15 cellular contexts compared by ENCODE assay signal in genomic region chr16:58028541-58029070, GRCh38. TPM values are rescaled to one million over a fixed set of nuclear protein-coding genes. Genes with fewer than 3 reads are reported as not detected.
A peak's percentile ranks its signal among the peaks of the same experiment; 100 is the strongest.
DNase-seq lines count a peak whose midpoint lies in the region; ATAC-seq, FAIRE-seq and TF ChIP-seq lines count a peak whose summit lies in the region.
"Had no signal": no experiment of that assay in that cellular context is flagged by ENCODE, and none has a peak within 500 bp of the region (broad histone marks: within the 10 kb centered on the region; RNA-seq: fewer than 3 reads in every experiment).

No MANE protein-coding gene starts in this region.

- POLR2A ChIA-PET in WTC11 (lab: Charles Lee) (interaction anchor here (3.1 kb wide), 1 partner anchor 100 kb away, joined by 29 read pairs; the partner anchor contains the start of gene CFAP20), HepG2 (lab: Yijun Ruan, JAX) (interaction anchor here (1.6 kb wide), 1 partner anchor 28 kb away, joined by 4 read pairs; the partner anchor contains the start of genes USB1 and ZNF319)

- no peak for FAIRE-seq in HepG2 (lab: Jason Lieb, UNC)
- FAIRE-seq: colon had no signal

- peaks cover 6% of the 10 kb centered on the region; the same call in 1 of the 2 replicates for H3K36me3 Mint-ChIP-seq in WTC11

- no peak overlapping the region for H3K9ac ChIP-seq in HepG2 (ENCODE audit: insufficient read depth, low read depth, low read length)

- peak overlapping the region; percentile 69 for H3K4me3 Mint-ChIP-seq in WTC11
- H3K4me3 Mint-ChIP-seq: activated T-cell treated with anti-CD3 and anti-CD28 coated beads, Interleukin-2, amount 50 U/mL, for 24 hours; stimulated activated naive CD8-positive, alpha-beta T cell treated with anti-CD3 and anti-CD28 coated beads, Interleukin-15, Interleukin-2, amounts not matched to agents 100 ng/mL and 50 ng/mL, for 24 hours had no signal

- TF ChIP-seq POLR2A in HepG2 (IDR thresholded peaks at IDR 0.05; ENCODE audit: insufficient read depth in 1 of 2, low read depth in 2 of 2, low read length in 2 of 2) (no peak), gastroesophageal sphincter (IDR thresholded peaks at IDR 0.05) (no peak)

- TF ChIP-seq EP300 in HepG2 (IDR thresholded peaks at IDR 0.05; ENCODE audit: low read depth in 2 of 2, low read length in 2 of 2) (no peak), HepG2 (CRISPR knock-in tag; IDR thresholded peaks at IDR 0.05; ENCODE audit: borderline replicate concordance) (no peak), gastroesophageal sphincter (IDR thresholded peaks at IDR 0.05) (no peak)

- H4K20me1 ChIP-seq in HepG2 (ENCODE audit: insufficient read depth, low read length): peaks cover 34% of the 10 kb centered on the region; the same call in 1 of the 2 replicates

- in situ Hi-C loops in HepG2 (cut with HindIII; ENCODE audit: extremely low pct_ligation_motif_present, low pct_unique_long_range_greater_than_20kb): no loop called here

- ATAC-seq in Right ventricle myocardium superior (ENCODE audit: poor library complexity) (no peak), WTC11 (no peak), HepG2 (no peak), upper lobe of right lung (no peak), gastroesophageal sphincter (no peak), HG03095 (IDR thresholded peaks at IDR 0.05; ENCODE audit: unreplicated experiment) (no peak)

- H3K27ac Mint-ChIP-seq in WTC11: peak overlapping the region; percentile 4; the same call in 1 of the 2 replicates
- H3K27ac Mint-ChIP-seq: activated T-cell treated with anti-CD3 and anti-CD28 coated beads, Interleukin-2, amount 50 U/mL, for 24 hours; stimulated activated naive CD8-positive, alpha-beta T cell treated with anti-CD3 and anti-CD28 coated beads, Interleukin-15, Interleukin-2, amounts not matched to agents 100 ng/mL and 50 ng/mL, for 24 hours had no signal

- H3K4me3 ChIP-seq in cardiac muscle cell (peak overlapping the region; percentile 84), HepG2 (replicated peaks in 1 of 3; ENCODE audit: insufficient read depth in 1 of 3, low read depth in 2 of 3, low read length in 3 of 3) (no peak overlapping the region), upper lobe of right lung (no peak overlapping the region), gastroesophageal sphincter (no peak overlapping the region)

- intact Hi-C loops in Right ventricle myocardium superior (cut with DNase I): no loop called here
- intact Hi-C loops in HepG2 (cut with micrococcal nuclease; ENCODE audit: unreplicated experiment): loop anchor here (10.0 kb wide), 2 partner anchors 166 to 276 kb away; partner anchors contain the start of gene CSNK2A2
- intact Hi-C loops in upper lobe of right lung (cut with DNase I): no loop called here

- H3K27ac ChIP-seq in cardiac muscle cell: peak overlapping the region; percentile 93
- H3K27ac ChIP-seq in HepG2 (ENCODE audit: extremely low read length, insufficient read depth, low read length): no peak overlapping the region
- no peak overlapping the region for H3K27ac ChIP-seq in upper lobe of right lung
- H3K27ac ChIP-seq in gastroesophageal sphincter: peak overlapping the region in 1 of 4 donors; percentile 83

- no peaks in the 10 kb centered on the region for H3K36me3 ChIP-seq in cardiac muscle cell
- H3K36me3 ChIP-seq in HepG2 (replicated peaks in 1 of 2; ENCODE audit: control insufficient read depth in 1 of 2, insufficient read depth in 2 of 2, low read length in 2 of 2): peaks cover 3 to 6% of the 10 kb centered on the region in 2 experiments; a peak in 2 of 5 replicates
- no peaks in the 10 kb centered on the region for H3K36me3 ChIP-seq in upper lobe of right lung
- H3K36me3 ChIP-seq in gastroesophageal sphincter: no peaks in the 10 kb centered on the region
- H3K36me3 ChIP-seq: esophagus muscularis mucosa had no signal

- peaks cover 10% of the 10 kb centered on the region for H3K27me3 Mint-ChIP-seq in WTC11 (ENCODE audit: low read depth)

- no TSS peak for BruUV-seq in HepG2 (replicated peaks; lab: Mats Ljungman, UMichigan)

- WGBS in HepG2 (ENCODE audit: low lambda C conversion rate): 93% methylated on average over 5 of the region's 6 CpGs
- WGBS in gastroesophageal sphincter (ENCODE audit: low coverage in 1 of 2), 2 donors: 48 to 80% methylated on average over 2 to 3 of the region's 6 CpGs

- H3K4me1 ChIP-seq in cardiac muscle cell (ENCODE audit: low read depth) (peaks cover 65% of the 10 kb centered on the region), HepG2 (ENCODE audit: insufficient read depth, low read length) (peaks cover 60% of the 10 kb centered on the region), upper lobe of right lung (peaks cover 66% of the 10 kb centered on the region), gastroesophageal sphincter (peaks cover 0 to 92% (median 29%) of the 10 kb centered on the region in 3 donors)

- peaks cover 35% of the 10 kb centered on the region for H3K79me2 ChIP-seq in HepG2 (ENCODE audit: insufficient read depth, low read length)

- H3K27me3 ChIP-seq in cardiac muscle cell: no peaks in the 10 kb centered on the region
- no peaks in the 10 kb centered on the region for H3K27me3 ChIP-seq in HepG2 (ENCODE audit: control insufficient read depth in 1 of 2, insufficient read depth in 2 of 2, low read length in 2 of 2)
- no peaks in the 10 kb centered on the region for H3K27me3 ChIP-seq in upper lobe of right lung
- H3K27me3 ChIP-seq in gastroesophageal sphincter: no peaks in the 10 kb centered on the region
- H3K27me3 ChIP-seq: esophagus muscularis mucosa had no signal

- DNase-seq in cardiac muscle cell (ENCODE audit: low read depth in 1 of 2, low spot score in 1 of 2) (no peak), Right ventricle myocardium superior (no peak), WTC11 (ENCODE audit: low spot score) (no peak), HepG2 (ENCODE audit: low spot score) (no peak), upper lobe of right lung (peak; percentile 56), NCI-H226 (no peak)
- DNase-seq: activated CD4-positive, CD25-positive, alpha-beta regulatory T cell; activated T-cell treated with anti-CD3 and anti-CD28 coated beads, Interleukin-2, amount 50 U/mL, for 24 hours; hippocampal formation had no signal

- no peaks in the 10 kb centered on the region for H3K9me3 Mint-ChIP-seq in WTC11
- H3K9me3 Mint-ChIP-seq: activated T-cell treated with anti-CD3 and anti-CD28 coated beads, Interleukin-2, amount 50 U/mL, for 24 hours; stimulated activated naive CD8-positive, alpha-beta T cell treated with anti-CD3 and anti-CD28 coated beads, Interleukin-15, Interleukin-2, amounts not matched to agents 100 ng/mL and 50 ng/mL, for 24 hours had no signal

- H3K9me3 ChIP-seq in cardiac muscle cell (ENCODE audit: low read depth): no peaks in the 10 kb centered on the region
- no peaks in the 10 kb centered on the region for H3K9me3 ChIP-seq in HepG2 (ENCODE audit: low read length)
- no peaks in the 10 kb centered on the region for H3K9me3 ChIP-seq in upper lobe of right lung
- no peaks in the 10 kb centered on the region for H3K9me3 ChIP-seq in gastroesophageal sphincter
- H3K9me3 ChIP-seq: esophagus muscularis mucosa had no signal

- TF ChIP-seq RAD21 in HepG2 (CRISPR knock-in tag; IDR thresholded peaks at IDR 0.05): no peak

- H3K4me2 ChIP-seq in HepG2 (ENCODE audit: low read depth, low read length): peak overlapping the region; percentile 96; the same call in 1 of the 2 replicates

- H3K4me1 Mint-ChIP-seq in WTC11: peaks cover 53% of the 10 kb centered on the region

- CTCF ChIA-PET in WTC11 (lab: Charles Lee): interaction anchor here (0.7 to 4.2 kb wide), 15 partner anchors 10 to 268 kb away, joined by 3 to 45 read pairs (median 5); partner anchors contain the start of genes CFAP20 and USB1
- CTCF ChIA-PET in HepG2 (lab: Yijun Ruan, JAX; ENCODE audit: low intra/inter-chr PET ratio, low total read pairs): no interaction called here

- TF ChIP-seq CTCF in cardiac muscle cell (IDR thresholded peaks at IDR 0.05; ENCODE audit: low read depth, low read length) (no peak), WTC11 (IDR thresholded peaks at IDR 0.05) (no peak), HepG2 (CRISPR knock-in tag; IDR thresholded peaks at IDR 0.05) (no peak), upper lobe of right lung (IDR thresholded peaks at IDR 0.05) (no peak), gastroesophageal sphincter (IDR thresholded peaks at IDR 0.05) (no peak)

- no peak overlapping the region for H2AFZ ChIP-seq in HepG2 (ENCODE audit: low read length)

RNA-seq across cellular contexts. Expression of gene MMP15, which starts 3.1 kb away (rescaled TPM):
- total RNA-seq in cardiac muscle cell: 391 and 473 TPM in 2 replicates
- 317 and 388 TPM in 2 replicates for polyA plus RNA-seq in cardiac muscle cell
- total RNA-seq in Right ventricle myocardium superior: 55.2 TPM
- total RNA-seq in WTC11 (2021): 55.5 to 60.7 TPM (median 58.2 TPM) in 3 replicates
- total RNA-seq in HepG2 (2016; rRNA removed; fragmentation: Illumina TruSeq; extraction: Trizol): 17.2 and 35.2 TPM in 2 replicates
- 3.1 and 4.0 TPM in 2 replicates for total RNA-seq in HepG2 (2016; cell fraction: cytosol; rRNA removed; fragmentation: Illumina TruSeq; extraction: Trizol; ENCODE audit: low read depth)
- 15.2 and 35.5 TPM in 2 replicates for total RNA-seq in HepG2 (2016; cell fraction: insoluble cytoplasmic fraction; rRNA removed; fragmentation: Illumina TruSeq; extraction: Trizol)
- total RNA-seq in HepG2 (2016; cell fraction: membrane; rRNA removed; fragmentation: Illumina TruSeq; extraction: Trizol): 11.7 and 12.8 TPM in 2 replicates
- total RNA-seq in HepG2 (2016; cell fraction: nucleus; rRNA removed; fragmentation: Illumina TruSeq; extraction: Trizol): 29.8 and 35.0 TPM in 2 replicates
- 44.9 and 65.2 TPM in 2 replicates for polyA plus RNA-seq in HepG2 (2011; rRNA removed)
- 48.2 and 63.4 TPM in 2 replicates for polyA plus RNA-seq in HepG2 (2011; cell fraction: cytosol; rRNA removed)
- polyA plus RNA-seq in HepG2 (2011; cell fraction: nucleus; rRNA removed): 48.7 and 49.3 TPM in 2 replicates
- polyA plus RNA-seq in HepG2 (2012): 31.4 and 52.1 TPM in 2 replicates
- 3.1 and 3.6 TPM in 2 replicates for polyA plus RNA-seq in HepG2 (2016; cell fraction: cytosol; fragmentation: Illumina TruSeq; extraction: Trizol; ENCODE audit: low read depth)
- 20.6 and 24.8 TPM in 2 replicates for polyA plus RNA-seq in HepG2 (2016; cell fraction: insoluble cytoplasmic fraction; fragmentation: Illumina TruSeq; extraction: Trizol; ENCODE audit: low read depth)
- 9.3 and 9.6 TPM in 2 replicates for polyA plus RNA-seq in HepG2 (2016; cell fraction: membrane; fragmentation: Illumina TruSeq; extraction: Trizol; ENCODE audit: low read depth)
- 59.2 and 61.3 TPM in 2 replicates for polyA plus RNA-seq in HepG2 (2016; cell fraction: nucleus; fragmentation: Illumina TruSeq; extraction: Trizol; ENCODE audit: insufficient read depth, low read depth)
- polyA minus RNA-seq in HepG2 (2011; rRNA and poly(A)+ RNA removed; ENCODE audit: low replicate concordance): 32.1 and 99.8 TPM in 2 replicates
- polyA minus RNA-seq in HepG2 (2011; cell fraction: cytosol; rRNA and poly(A)+ RNA removed): 50.9 and 56.7 TPM in 2 replicates
- polyA minus RNA-seq in HepG2 (2011; cell fraction: nucleus; rRNA and poly(A)+ RNA removed): 14.2 and 19.3 TPM in 2 replicates
- total RNA-seq in upper lobe of right lung: 25.2 TPM
- total RNA-seq in gastroesophageal sphincter: 10 to 100 TPM in 2 of 4 donors, 1 to 10 TPM in 2; 2.0 to 12.8 (median 8.0) TPM

RNA-seq across cellular contexts. Expression of gene USB1, which starts 27.4 kb away (rescaled TPM):
- 41.4 and 48.3 TPM in 2 replicates for total RNA-seq in cardiac muscle cell
- polyA plus RNA-seq in cardiac muscle cell: 40.2 and 60.8 TPM in 2 replicates
- 32.1 TPM for total RNA-seq in Right ventricle myocardium superior
- total RNA-seq in WTC11 (2021): 67.1 to 75.2 TPM (median 69.6 TPM) in 3 replicates
- total RNA-seq in HepG2 (2016; rRNA removed; fragmentation: Illumina TruSeq; extraction: Trizol): 16.7 and 33.5 TPM in 2 replicates
- 11.1 and 11.2 TPM in 2 replicates for total RNA-seq in HepG2 (2016; cell fraction: cytosol; rRNA removed; fragmentation: Illumina TruSeq; extraction: Trizol; ENCODE audit: low read depth)
- total RNA-seq in HepG2 (2016; cell fraction: insoluble cytoplasmic fraction; rRNA removed; fragmentation: Illumina TruSeq; extraction: Trizol): 17.4 and 32.4 TPM in 2 replicates
- 47.5 and 49.4 TPM in 2 replicates for total RNA-seq in HepG2 (2016; cell fraction: membrane; rRNA removed; fragmentation: Illumina TruSeq; extraction: Trizol)
- total RNA-seq in HepG2 (2016; cell fraction: nucleus; rRNA removed; fragmentation: Illumina TruSeq; extraction: Trizol): 17.8 and 27.0 TPM in 2 replicates
- 65.4 and 75.9 TPM in 2 replicates for polyA plus RNA-seq in HepG2 (2011; rRNA removed)
- 60.7 and 64.8 TPM in 2 replicates for polyA plus RNA-seq in HepG2 (2011; cell fraction: cytosol; rRNA removed)
- polyA plus RNA-seq in HepG2 (2011; cell fraction: nucleus; rRNA removed): 51.6 and 63.8 TPM in 2 replicates
- 24.1 and 47.2 TPM in 2 replicates for polyA plus RNA-seq in HepG2 (2012)
- polyA plus RNA-seq in HepG2 (2016; cell fraction: cytosol; fragmentation: Illumina TruSeq; extraction: Trizol; ENCODE audit: low read depth): 54.6 and 63.3 TPM in 2 replicates
- 76.8 and 103 TPM in 2 replicates for polyA plus RNA-seq in HepG2 (2016; cell fraction: insoluble cytoplasmic fraction; fragmentation: Illumina TruSeq; extraction: Trizol; ENCODE audit: low read depth)
- 136 and 142 TPM in 2 replicates for polyA plus RNA-seq in HepG2 (2016; cell fraction: membrane; fragmentation: Illumina TruSeq; extraction: Trizol; ENCODE audit: low read depth)
- polyA plus RNA-seq in HepG2 (2016; cell fraction: nucleus; fragmentation: Illumina TruSeq; extraction: Trizol; ENCODE audit: insufficient read depth, low read depth): 62.4 and 62.9 TPM in 2 replicates
- 97.4 and 101 TPM in 2 replicates for polyA minus RNA-seq in HepG2 (2011; rRNA and poly(A)+ RNA removed; ENCODE audit: low replicate concordance)
- polyA minus RNA-seq in HepG2 (2011; cell fraction: cytosol; rRNA and poly(A)+ RNA removed): 44.2 and 48.1 TPM in 2 replicates
- 30.8 and 37.7 TPM in 2 replicates for polyA minus RNA-seq in HepG2 (2011; cell fraction: nucleus; rRNA and poly(A)+ RNA removed)
- total RNA-seq in upper lobe of right lung: 37.4 TPM
- total RNA-seq in gastroesophageal sphincter: 10 to 100 TPM; 18.2 to 87.1 (median 27.6) TPM

RNA-seq across cellular contexts. Expression of gene ZNF319, which starts 28.1 kb away (rescaled TPM):
- total RNA-seq in cardiac muscle cell (11.6 and 12.4 TPM in 2 replicates), Right ventricle myocardium superior (8.1 TPM), WTC11 (2021) (4.6 to 5.5 TPM (median 5.3 TPM) in 3 replicates), HepG2 (2016; rRNA removed; fragmentation: Illumina TruSeq; extraction: Trizol) (3.5 and 3.6 TPM in 2 replicates), upper lobe of right lung (10.6 TPM), gastroesophageal sphincter (10 to 100 TPM in 1 of 4 donors, 1 to 10 TPM in 3; 4.4 to 16.0 (median 8.0) TPM)
- polyA plus RNA-seq in cardiac muscle cell (12.3 and 13.3 TPM in 2 replicates), HepG2 (2011; rRNA removed) (2.4 and 5.2 TPM in 2 replicates)
- total RNA-seq in HepG2 (2016; cell fraction: cytosol; rRNA removed; fragmentation: Illumina TruSeq; extraction: Trizol; ENCODE audit: low read depth): 0.51 and 0.88 TPM in 2 replicates
- total RNA-seq in HepG2 (2016; cell fraction: insoluble cytoplasmic fraction; rRNA removed; fragmentation: Illumina TruSeq; extraction: Trizol): 3.1 and 3.2 TPM in 2 replicates
- 2.3 and 2.7 TPM in 2 replicates for total RNA-seq in HepG2 (2016; cell fraction: membrane; rRNA removed; fragmentation: Illumina TruSeq; extraction: Trizol)
- total RNA-seq in HepG2 (2016; cell fraction: nucleus; rRNA removed; fragmentation: Illumina TruSeq; extraction: Trizol): 3.0 and 3.7 TPM in 2 replicates
- polyA plus RNA-seq in HepG2 (2011; cell fraction: cytosol; rRNA removed): 2.9 and 3.1 TPM in 2 replicates
- 7.2 and 8.1 TPM in 2 replicates for polyA plus RNA-seq in HepG2 (2011; cell fraction: nucleus; rRNA removed)
- polyA plus RNA-seq in HepG2 (2012): 2.2 and 4.4 TPM in 2 replicates
- polyA plus RNA-seq in HepG2 (2016; cell fraction: cytosol; fragmentation: Illumina TruSeq; extraction: Trizol; ENCODE audit: low read depth): 0.15 and 0.25 TPM in 2 replicates
- polyA plus RNA-seq in HepG2 (2016; cell fraction: insoluble cytoplasmic fraction; fragmentation: Illumina TruSeq; extraction: Trizol; ENCODE audit: low read depth): 4.6 TPM in 2 replicates
- polyA plus RNA-seq in HepG2 (2016; cell fraction: membrane; fragmentation: Illumina TruSeq; extraction: Trizol; ENCODE audit: low read depth): 1.0 and 1.3 TPM in 2 replicates
- 5.6 TPM in 2 replicates for polyA plus RNA-seq in HepG2 (2016; cell fraction: nucleus; fragmentation: Illumina TruSeq; extraction: Trizol; ENCODE audit: insufficient read depth, low read depth)
- polyA minus RNA-seq in HepG2 (2011; rRNA and poly(A)+ RNA removed; ENCODE audit: low replicate concordance): 8.6 and 11.6 TPM in 2 replicates
- 4.9 and 6.1 TPM in 2 replicates for polyA minus RNA-seq in HepG2 (2011; cell fraction: cytosol; rRNA and poly(A)+ RNA removed)
- polyA minus RNA-seq in HepG2 (2011; cell fraction: nucleus; rRNA and poly(A)+ RNA removed): 4.6 and 5.0 TPM in 2 replicates

RNA-seq across cellular contexts. Expression of gene CNGB1, which starts 57.7 kb away (rescaled TPM):
- total RNA-seq in cardiac muscle cell (not detected in 2 replicates), Right ventricle myocardium superior (not detected), WTC11 (2021) (not detected in 3 replicates), HepG2 (2016; rRNA removed; fragmentation: Illumina TruSeq; extraction: Trizol) (0.02 and 0.03 TPM in 2 replicates), upper lobe of right lung (not detected), gastroesophageal sphincter (under 1 TPM in 2 of 4 donors, not detected in 2; 0.15 to 0.67 TPM)
- polyA plus RNA-seq in cardiac muscle cell (not detected in 2 replicates), HepG2 (2011; rRNA removed) (0.15 and 0.29 TPM in 2 replicates)
- not detected in 2 replicates for total RNA-seq in HepG2 (2016; cell fraction: cytosol; rRNA removed; fragmentation: Illumina TruSeq; extraction: Trizol; ENCODE audit: low read depth)
- total RNA-seq in HepG2 (2016; cell fraction: insoluble cytoplasmic fraction; rRNA removed; fragmentation: Illumina TruSeq; extraction: Trizol): 0.03 and 0.09 TPM in 2 replicates
- total RNA-seq in HepG2 (2016; cell fraction: membrane; rRNA removed; fragmentation: Illumina TruSeq; extraction: Trizol): 0.53 TPM in 1 of 2 replicates, not detected in the other
- total RNA-seq in HepG2 (2016; cell fraction: nucleus; rRNA removed; fragmentation: Illumina TruSeq; extraction: Trizol): not detected in 2 replicates
- polyA plus RNA-seq in HepG2 (2011; cell fraction: cytosol; rRNA removed): 0.15 and 0.33 TPM in 2 replicates
- polyA plus RNA-seq in HepG2 (2011; cell fraction: nucleus; rRNA removed): 0.08 and 0.38 TPM in 2 replicates
- 0.08 and 0.84 TPM in 2 replicates for polyA plus RNA-seq in HepG2 (2012)
- polyA plus RNA-seq in HepG2 (2016; cell fraction: cytosol; fragmentation: Illumina TruSeq; extraction: Trizol; ENCODE audit: low read depth): 0.09 and 0.19 TPM in 2 replicates
- 0.05 TPM in 1 of 2 replicates, not detected in the other for polyA plus RNA-seq in HepG2 (2016; cell fraction: insoluble cytoplasmic fraction; fragmentation: Illumina TruSeq; extraction: Trizol; ENCODE audit: low read depth)
- polyA plus RNA-seq in HepG2 (2016; cell fraction: membrane; fragmentation: Illumina TruSeq; extraction: Trizol; ENCODE audit: low read depth): not detected in 2 replicates
- not detected in 2 replicates for polyA plus RNA-seq in HepG2 (2016; cell fraction: nucleus; fragmentation: Illumina TruSeq; extraction: Trizol; ENCODE audit: insufficient read depth, low read depth)
- polyA minus RNA-seq in HepG2 (2011; rRNA and poly(A)+ RNA removed; ENCODE audit: low replicate concordance): 4.0 and 16.2 TPM in 2 replicates
- polyA minus RNA-seq in HepG2 (2011; cell fraction: cytosol; rRNA and poly(A)+ RNA removed): 0.10 TPM in 1 of 2 replicates, not detected in the other
- polyA minus RNA-seq in HepG2 (2011; cell fraction: nucleus; rRNA and poly(A)+ RNA removed): 0.64 and 1.5 TPM in 2 replicates
- total RNA-seq: lung microvascular endothelial cell had no signal
